13 cellular contexts compared by ENCODE assay signal in the genomic region with DNA sequence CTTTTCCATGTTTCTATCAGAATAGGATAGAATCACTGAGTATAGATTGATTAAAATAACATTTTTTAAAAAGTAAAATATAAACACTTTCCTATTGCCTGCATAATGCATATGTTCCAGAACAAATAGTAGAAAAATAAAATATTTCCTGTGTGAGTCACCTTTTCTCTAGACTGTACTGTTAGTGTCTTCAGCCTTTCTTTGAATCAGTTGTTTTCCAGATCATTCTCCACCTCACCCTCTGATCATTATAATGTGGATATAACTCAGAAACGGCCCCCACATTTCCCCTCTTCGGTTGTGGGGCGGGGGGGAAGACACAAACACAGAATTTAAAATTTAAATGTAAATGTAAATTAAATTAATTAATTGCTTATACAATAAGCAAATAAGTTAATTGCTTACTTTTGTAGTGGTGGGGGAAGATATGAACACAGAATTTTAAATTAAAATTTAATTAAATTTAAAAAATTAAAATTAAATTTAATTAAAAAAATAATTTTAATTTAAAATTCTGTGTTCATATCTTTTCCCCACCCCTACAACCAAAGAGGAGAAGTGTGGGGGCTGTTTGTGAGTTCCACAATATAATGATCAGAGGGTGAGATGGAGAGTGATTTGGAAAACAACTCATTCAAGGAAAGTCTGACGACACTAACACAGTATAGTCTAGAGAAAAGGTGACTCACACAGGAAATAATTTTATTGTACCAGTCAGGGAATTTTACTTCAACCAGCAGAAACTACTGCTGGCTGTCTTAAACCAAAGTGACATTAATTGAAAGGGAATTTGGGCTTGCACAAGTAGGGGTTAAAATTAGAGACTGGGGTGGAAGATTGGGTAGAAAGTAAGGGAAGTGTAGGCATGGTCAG. TPM values are rescaled to one million over a fixed set of nuclear protein-coding genes. Genes with fewer than 3 reads are reported as not detected.
DNase-seq lines count a peak whose midpoint lies in the region; TF ChIP-seq lines count a peak whose summit lies in the region.
"Had no signal": no experiment of that assay in that cellular context is flagged by ENCODE, and none has a peak within 500 bp of the region (broad histone marks: within the 10 kb centered on the region; RNA-seq: fewer than 3 reads in every experiment).

No MANE protein-coding gene starts in this region.

- H3K4me1 Mint-ChIP-seq in activated naive CD4-positive, alpha-beta T cell treated with anti-CD3 and anti-CD28 coated beads, Interleukin-2, amount 50 U/mL, for 24 hours = no peaks in the 10 kb centered on the region
- H3K4me1 Mint-ChIP-seq in activated naive CD4-positive, alpha-beta T cell treated with anti-CD3 and anti-CD28 coated beads, Interleukin-2, amount 10 ng/mL, durations not matched to agents 7 days and 5 days = no peaks in the 10 kb centered on the region
- H3K4me1 Mint-ChIP-seq: naive thymus-derived CD8-positive, alpha-beta T cell had no signal

- WGBS in suprapubic skin = 64% methylated on average over 4 of the region's 4 CpGs

- peaks cover 9% of the 10 kb centered on the region for H3K9me3 Mint-ChIP-seq in activated naive CD4-positive, alpha-beta T cell treated with anti-CD3 and anti-CD28 coated beads, Interleukin-2, amount 50 U/mL, for 24 hours
- peaks cover 7% of the 10 kb centered on the region for H3K9me3 Mint-ChIP-seq in activated naive CD4-positive, alpha-beta T cell treated with anti-CD3 and anti-CD28 coated beads, Interleukin-2, amount 10 ng/mL, durations not matched to agents 7 days and 5 days

- H3K27me3 ChIP-seq in suprapubic skin (no peaks in the 10 kb centered on the region), dorsolateral prefrontal cortex (peaks cover 0 to 8% (median 0%) of the 10 kb centered on the region in 45 donors)

- peak overlapping the region; percentile 49 for H3K27ac Mint-ChIP-seq in activated naive CD4-positive, alpha-beta T cell treated with anti-CD3 and anti-CD28 coated beads, Interleukin-2, amount 50 U/mL, for 24 hours
- H3K27ac Mint-ChIP-seq in activated naive CD4-positive, alpha-beta T cell treated with anti-CD3 and anti-CD28 coated beads, Interleukin-2, amount 10 ng/mL, durations not matched to agents 7 days and 5 days = no peak overlapping the region

- intact Hi-C loops in dorsolateral prefrontal cortex (cut with DNase I) = no loop called here

- TF ChIP-seq POLR2A in suprapubic skin (IDR thresholded peaks at IDR 0.05) = no peak

- no peak for TF ChIP-seq EP300 in suprapubic skin (IDR thresholded peaks at IDR 0.05)

- no peaks in the 10 kb centered on the region for H3K36me3 Mint-ChIP-seq in activated naive CD4-positive, alpha-beta T cell treated with anti-CD3 and anti-CD28 coated beads, Interleukin-2, amount 50 U/mL, for 24 hours
- H3K36me3 Mint-ChIP-seq in activated naive CD4-positive, alpha-beta T cell treated with anti-CD3 and anti-CD28 coated beads, Interleukin-2, amount 10 ng/mL, durations not matched to agents 7 days and 5 days = no peaks in the 10 kb centered on the region

- DNase-seq in activated naive CD4-positive, alpha-beta T cell treated with anti-CD3 and anti-CD28 coated beads, Interleukin-2, amount 10 ng/mL, durations not matched to agents 7 days and 5 days = no peak
- DNase-seq in RWPE1 (ENCODE audit: low spot score) (peak; percentile 63), fibroblast of mammary gland (ENCODE audit: low read depth) (peak; percentile 33), stromal cell of bone marrow (ENCODE audit: low read depth) (peak; percentile 36), suprapubic skin (ENCODE audit: low spot score in 2 of 2) (no peak), dorsolateral prefrontal cortex (no peak)
- no peak for DNase-seq in central memory CD4-positive, alpha-beta T cell
- DNase-seq: naive thymus-derived CD8-positive, alpha-beta T cell; NCI-H510A; stimulated activated naive CD4-positive, alpha-beta T cell had no signal

- no peaks in the 10 kb centered on the region for H3K36me3 ChIP-seq in suprapubic skin

- H3K27me3 Mint-ChIP-seq in activated naive CD4-positive, alpha-beta T cell treated with anti-CD3 and anti-CD28 coated beads, Interleukin-2, amount 50 U/mL, for 24 hours = peaks cover 13% of the 10 kb centered on the region
- peaks cover 4% of the 10 kb centered on the region for H3K27me3 Mint-ChIP-seq in activated naive CD4-positive, alpha-beta T cell treated with anti-CD3 and anti-CD28 coated beads, Interleukin-2, amount 10 ng/mL, durations not matched to agents 7 days and 5 days

- no peak overlapping the region for H3K4me3 Mint-ChIP-seq in activated naive CD4-positive, alpha-beta T cell treated with anti-CD3 and anti-CD28 coated beads, Interleukin-2, amount 50 U/mL, for 24 hours
- no peak overlapping the region for H3K4me3 Mint-ChIP-seq in activated naive CD4-positive, alpha-beta T cell treated with anti-CD3 and anti-CD28 coated beads, Interleukin-2, amount 10 ng/mL, durations not matched to agents 7 days and 5 days
- H3K4me3 Mint-ChIP-seq: naive thymus-derived CD8-positive, alpha-beta T cell had no signal

- TF ChIP-seq CTCF in RWPE1 (conservative IDR thresholded peaks at IDR 0.05; ENCODE audit: low read depth) (no peak), fibroblast of mammary gland (conservative IDR thresholded peaks at IDR 0.05; ENCODE audit: control insufficient read depth, insufficient read depth, low read depth, low read length) (no peak), suprapubic skin (IDR thresholded peaks at IDR 0.05) (no peak), dorsolateral prefrontal cortex (IDR thresholded peaks at IDR 0.05 in 54 of 56, conservative IDR thresholded peaks at IDR 0.05 in 2 of 56; ENCODE audit: low read depth in 1 of 56, partially characterized antibody in 56 of 56) (no peak)

- POLR2A ChIA-PET in RWPE1 (lab: Yijun Ruan, JAX; ENCODE audit: low non-redundant PET) = no interaction called here

- H3K4me3 ChIP-seq in fibroblast of mammary gland (ENCODE audit: control insufficient read depth, low read depth, low read length) (no peak overlapping the region), suprapubic skin (no peak overlapping the region), dorsolateral prefrontal cortex (no peak overlapping the region)

- H3K4me1 ChIP-seq in suprapubic skin = no peaks in the 10 kb centered on the region

- CTCF ChIA-PET in activated naive CD4-positive, alpha-beta T cell treated with anti-CD3 and anti-CD28 coated beads, Interleukin-2, amount 10 ng/mL, durations not matched to agents 7 days and 5 days (lab: Charles Lee) = no interaction called here
- CTCF ChIA-PET in RWPE1 (lab: Yijun Ruan, JAX) = interaction anchor here (0.6 kb wide), 1 partner anchor 720 kb away, joined by 3 read pairs; no protein-coding TSS in a partner anchor

- no peaks in the 10 kb centered on the region for H3K9me3 ChIP-seq in suprapubic skin

- H3K27ac ChIP-seq in RWPE1 = no peak overlapping the region
- H3K27ac ChIP-seq in suprapubic skin = no peak overlapping the region
- no peak overlapping the region for H3K27ac ChIP-seq in dorsolateral prefrontal cortex
- H3K27ac ChIP-seq: C4-2B had no signal

RNA-seq across cellular contexts. Expression of a gene that starts 37.1 kb away (rescaled TPM):
- total RNA-seq in suprapubic skin (not detected), dorsolateral prefrontal cortex (1 to 10 TPM in 116 of 120 experiments, under 1 TPM in 3, not detected in 1; 0.47 to 8.5 (median 3.5) TPM)
- total RNA-seq: naive thymus-derived CD8-positive, alpha-beta T cell; T-helper 1 cell treated with Interleukin-12 subunit alpha and Interleukin-12 subunit beta and Interleukin-4 antibody, amounts not matched to agents 30 ng/mL and 1 ng/mL, for 36 hours had no signal

Comparison
In these comparisons a context has a peak if more than half of its experiments do, and no peak if none do; other contexts are left out.
1. DNase-seq: peak in RWPE1 (single experiment), fibroblast of mammary gland (single experiment) and stromal cell of bone marrow (single experiment); none in activated naive CD4-positive, alpha-beta T cell treated with anti-CD3 and anti-CD28 coated beads, Interleukin-2, amount 10 ng/mL, durations not matched to agents 7 days and 5 days (single experiment), suprapubic skin (0 of 2), central memory CD4-positive, alpha-beta T cell (single experiment) and dorsolateral prefrontal cortex (0 of 10).